In genomic region chr1:984476-984814, GRCh38 we compare ENCODE assay signal across 13 cellular contexts. TPM values are rescaled to one million over a fixed set of nuclear protein-coding genes. Genes with fewer than 3 reads are reported as not detected.
A peak's percentile ranks its signal among the peaks of the same experiment; 100 is the strongest.
DNase-seq lines count a peak whose midpoint lies in the region; ATAC-seq and TF ChIP-seq lines count a peak whose summit lies in the region.
"Had no signal": no experiment of that assay in that cellular context is flagged by ENCODE, and none has a peak within 500 bp of the region (broad histone marks: within the 10 kb centered on the region; RNA-seq: fewer than 3 reads in every experiment).

No MANE protein-coding gene starts in this region.

- no peaks in the 10 kb centered on the region for H3K27me3 ChIP-seq in PC-9 (ENCODE audit: insufficient read depth, low read depth)

- H3K27me3 Mint-ChIP-seq in activated CD8-positive, alpha-beta T cell treated with anti-CD3 and anti-CD28 coated beads for 36 hours: peaks cover 30% of the 10 kb centered on the region
- H3K27me3 Mint-ChIP-seq in activated CD8-positive, alpha-beta T cell treated with anti-CD3 and anti-CD28 coated beads, Interleukin-2, amount 10 ng/mL, durations not matched to agents 7 days and 5 days (ENCODE audit: low read depth): peaks cover 27% of the 10 kb centered on the region

- no peak overlapping the region for H3K4me3 Mint-ChIP-seq in activated CD8-positive, alpha-beta T cell treated with anti-CD3 and anti-CD28 coated beads for 36 hours
- no peak overlapping the region for H3K4me3 Mint-ChIP-seq in activated CD8-positive, alpha-beta T cell treated with anti-CD3 and anti-CD28 coated beads, Interleukin-2, amount 10 ng/mL, durations not matched to agents 7 days and 5 days
- H3K4me3 Mint-ChIP-seq: endodermal cell, naive B cell had no signal

- no peaks in the 10 kb centered on the region for H3K9me3 Mint-ChIP-seq in activated CD8-positive, alpha-beta T cell treated with anti-CD3 and anti-CD28 coated beads for 36 hours
- H3K9me3 Mint-ChIP-seq in activated CD8-positive, alpha-beta T cell treated with anti-CD3 and anti-CD28 coated beads, Interleukin-2, amount 10 ng/mL, durations not matched to agents 7 days and 5 days (ENCODE audit: insufficient read depth): no peaks in the 10 kb centered on the region

- peaks cover 7% of the 10 kb centered on the region; the same call in 1 of the 2 replicates for H3F3A ChIP-seq in PC-9 (ENCODE audit: insufficient read depth, low read depth)

- intact Hi-C loops in activated CD8-positive, alpha-beta T cell treated with anti-CD3 and anti-CD28 coated beads for 36 hours (cut with micrococcal nuclease): no loop called here
- intact Hi-C loops in PC-9 (cut with micrococcal nuclease; ENCODE audit: unreplicated experiment): loop anchor here (1.0 to 10.0 kb wide), 3 partner anchors 79 to 308 kb away; partner anchors contain the start of genes B3GALT6 and SDF4

- no peaks in the 10 kb centered on the region for H3K4me1 Mint-ChIP-seq in activated CD8-positive, alpha-beta T cell treated with anti-CD3 and anti-CD28 coated beads for 36 hours (ENCODE audit: low read depth)
- H3K4me1 Mint-ChIP-seq in activated CD8-positive, alpha-beta T cell treated with anti-CD3 and anti-CD28 coated beads, Interleukin-2, amount 10 ng/mL, durations not matched to agents 7 days and 5 days (ENCODE audit: low read depth): no peaks in the 10 kb centered on the region
- H3K4me1 Mint-ChIP-seq: endodermal cell, naive B cell had no signal

- H3K9me2 ChIP-seq in PC-9 (ENCODE audit: insufficient read depth): no peaks in the 10 kb centered on the region

- H3K4me2 ChIP-seq in PC-9: peak overlapping the region; percentile 60

- no peak overlapping the region for H3K4me3 ChIP-seq in PC-9
- peak overlapping the region; percentile 34 for H3K4me3 ChIP-seq in fibroblast of villous mesenchyme (ENCODE audit: low read depth, low read length)
- H3K4me3 ChIP-seq in skeletal muscle cell (ENCODE audit: low read depth, low read length): peak overlapping the region; percentile 23
- H3K4me3 ChIP-seq: SK-N-MC had no signal

- POLR2A ChIA-PET in activated CD8-positive, alpha-beta T cell treated with anti-CD3 and anti-CD28 coated beads for 36 hours (lab: Charles Lee): interaction anchor here (1.5 kb wide), 1 partner anchor 13 kb away, joined by 3 read pairs; no protein-coding TSS in a partner anchor
- POLR2A ChIA-PET in activated CD8-positive, alpha-beta T cell treated with anti-CD3 and anti-CD28 coated beads, Interleukin-2, amount 10 ng/mL, durations not matched to agents 7 days and 5 days (lab: Charles Lee): no interaction called here
- POLR2A ChIA-PET in PC-9 (lab: Charles Lee; ENCODE audit: unreplicated experiment): interaction anchor here (0.6 to 0.7 kb wide), 2 partner anchors 17 to 280 kb away, joined by 3 to 8 read pairs; no protein-coding TSS in a partner anchor

- no TSS peak for BruUV-seq in PC-9 (replicated peaks; lab: Mats Ljungman, UMichigan)

- H3K36me3 ChIP-seq in PC-9 (ENCODE audit: low read depth): no peaks in the 10 kb centered on the region

- no peaks in the 10 kb centered on the region for H4K20me1 ChIP-seq in PC-9 (ENCODE audit: insufficient read depth)

- DNase-seq in activated CD8-positive, alpha-beta T cell treated with anti-CD3 and anti-CD28 coated beads for 36 hours: no peak
- DNase-seq in activated CD8-positive, alpha-beta T cell treated with anti-CD3 and anti-CD28 coated beads, Interleukin-2, amount 10 ng/mL, durations not matched to agents 7 days and 5 days: no peak
- DNase-seq in PC-9: no peak
- DNase-seq in fibroblast of villous mesenchyme (ENCODE audit: low read depth): no peak
- DNase-seq in skeletal muscle cell (ENCODE audit: low read depth): no peak
- DNase-seq in superior temporal gyrus (ENCODE audit: extremely low spot score): no peak
- DNase-seq: NCI-H2029 treated with DMSO at 0.1 percent for 48 hours had no signal

- no peaks in the 10 kb centered on the region for H3K79me2 ChIP-seq in PC-9 (ENCODE audit: low read depth)

- no peaks in the 10 kb centered on the region for H3K4me1 ChIP-seq in PC-9 (replicated peaks; ENCODE audit: insufficient read depth)

- H3K27ac Mint-ChIP-seq in activated CD8-positive, alpha-beta T cell treated with anti-CD3 and anti-CD28 coated beads for 36 hours: no peak overlapping the region
- H3K27ac Mint-ChIP-seq in activated CD8-positive, alpha-beta T cell treated with anti-CD3 and anti-CD28 coated beads, Interleukin-2, amount 10 ng/mL, durations not matched to agents 7 days and 5 days: no peak overlapping the region
- H3K27ac Mint-ChIP-seq: endodermal cell had no signal

- H3K9me3 ChIP-seq in PC-9 (ENCODE audit: insufficient read depth, low read depth): no peaks in the 10 kb centered on the region

- peak; percentile 77 for TF ChIP-seq CTCF in activated CD8-positive, alpha-beta T cell treated with anti-CD3 and anti-CD28 coated beads for 36 hours (IDR thresholded peaks at IDR 0.05)
- TF ChIP-seq CTCF in PC-9 (conservative IDR thresholded peaks at IDR 0.05) (no peak), fibroblast of villous mesenchyme (IDR thresholded peaks at IDR 0.05; ENCODE audit: insufficient read depth, low read depth, low read length) (no peak)

- no peaks in the 10 kb centered on the region for H3K36me3 Mint-ChIP-seq in activated CD8-positive, alpha-beta T cell treated with anti-CD3 and anti-CD28 coated beads for 36 hours (ENCODE audit: low read depth)
- H3K36me3 Mint-ChIP-seq in activated CD8-positive, alpha-beta T cell treated with anti-CD3 and anti-CD28 coated beads, Interleukin-2, amount 10 ng/mL, durations not matched to agents 7 days and 5 days (ENCODE audit: low read depth): no peaks in the 10 kb centered on the region

- no peak for ATAC-seq in activated CD8-positive, alpha-beta T cell treated with anti-CD3 and anti-CD28 coated beads for 36 hours
- no peak for ATAC-seq in activated CD8-positive, alpha-beta T cell treated with anti-CD3 and anti-CD28 coated beads, Interleukin-2, amount 10 ng/mL, durations not matched to agents 7 days and 5 days
- no peak for ATAC-seq in HG02642 (IDR thresholded peaks at IDR 0.05; ENCODE audit: poor library complexity, unreplicated experiment)
- ATAC-seq in HG03439 (IDR thresholded peaks at IDR 0.05; ENCODE audit: unreplicated experiment): no peak

- no peak overlapping the region for H3K27ac ChIP-seq in PC-9
- H3K27ac ChIP-seq: SK-N-MC had no signal

- CTCF ChIA-PET in activated CD8-positive, alpha-beta T cell treated with anti-CD3 and anti-CD28 coated beads for 36 hours (lab: Charles Lee): interaction anchor here (0.6 to 4.6 kb wide), 26 partner anchors 9 to 457 kb away, joined by 3 to 37 read pairs (median 4); partner anchors contain the start of genes C1orf159, HES4 and PLEKHN1
- CTCF ChIA-PET in activated CD8-positive, alpha-beta T cell treated with anti-CD3 and anti-CD28 coated beads, Interleukin-2, amount 10 ng/mL, durations not matched to agents 7 days and 5 days (lab: Charles Lee): interaction anchor here (0.5 to 4.1 kb wide), 20 partner anchors 9 to 266 kb away, joined by 3 to 37 read pairs (median 4); partner anchors contain the start of genes HES4, ISG15 and PLEKHN1
- CTCF ChIA-PET in PC-9 (lab: Charles Lee): interaction anchor here (1.1 kb wide), 1 partner anchor 23 kb away, joined by 8 read pairs; no protein-coding TSS in a partner anchor

- no peak overlapping the region for H2AFZ ChIP-seq in PC-9

RNA-seq across cellular contexts. Expression of gene PERM1, which starts 2.6 kb away (rescaled TPM):
- not detected for total RNA-seq in activated CD8-positive, alpha-beta T cell treated with anti-CD3 and anti-CD28 coated beads for 36 hours
- not detected for total RNA-seq in activated CD8-positive, alpha-beta T cell treated with anti-CD3 and anti-CD28 coated beads, Interleukin-2, amount 10 ng/mL, durations not matched to agents 7 days and 5 days
- total RNA-seq in PC-9 (2021) (0.60 and 0.81 TPM in 2 replicates), fibroblast of villous mesenchyme (under 0.01 and 0.43 TPM in 2 replicates)
- total RNA-seq: A172, endodermal cell had no signal

RNA-seq across cellular contexts. Expression of gene HES4, which starts 15.5 kb away (rescaled TPM):
- total RNA-seq in activated CD8-positive, alpha-beta T cell treated with anti-CD3 and anti-CD28 coated beads for 36 hours: 1 to 10 TPM; 5.7 to 9.0 TPM
- under 1 TPM; 0.45 to 0.50 TPM for total RNA-seq in activated CD8-positive, alpha-beta T cell treated with anti-CD3 and anti-CD28 coated beads, Interleukin-2, amount 10 ng/mL, durations not matched to agents 7 days and 5 days
- total RNA-seq in PC-9 (2021) (19.2 and 41.8 TPM in 2 replicates), fibroblast of villous mesenchyme (2.2 and 8.1 TPM in 2 replicates)

RNA-seq across cellular contexts. Expression of gene PLEKHN1, which starts 18.2 kb away (rescaled TPM):
- 1 to 10 TPM; 1.0 to 1.3 TPM for total RNA-seq in activated CD8-positive, alpha-beta T cell treated with anti-CD3 and anti-CD28 coated beads for 36 hours
- total RNA-seq in activated CD8-positive, alpha-beta T cell treated with anti-CD3 and anti-CD28 coated beads, Interleukin-2, amount 10 ng/mL, durations not matched to agents 7 days and 5 days: 1 to 10 TPM; 1.7 to 2.2 TPM
- total RNA-seq in PC-9 (2021): 9.1 and 11.9 TPM in 2 replicates
- 1.7 and 1.9 TPM in 2 replicates for total RNA-seq in fibroblast of villous mesenchyme

RNA-seq across cellular contexts. Expression of gene KLHL17, which starts 24.1 kb away (rescaled TPM):
- 10 to 100 TPM; 27.8 to 31.2 TPM for total RNA-seq in activated CD8-positive, alpha-beta T cell treated with anti-CD3 and anti-CD28 coated beads for 36 hours
- 10 to 100 TPM; 24.4 to 27.7 TPM for total RNA-seq in activated CD8-positive, alpha-beta T cell treated with anti-CD3 and anti-CD28 coated beads, Interleukin-2, amount 10 ng/mL, durations not matched to agents 7 days and 5 days
- total RNA-seq in PC-9 (2021) (16.8 and 22.7 TPM in 2 replicates), fibroblast of villous mesenchyme (6.0 and 9.3 TPM in 2 replicates)

RNA-seq across cellular contexts. Expression of gene NOC2L, which starts 25.4 kb away (rescaled TPM):
- 100 to 1,000 TPM; 138 to 139 TPM for total RNA-seq in activated CD8-positive, alpha-beta T cell treated with anti-CD3 and anti-CD28 coated beads for 36 hours
- 10 to 100 TPM; 61.7 to 68.7 TPM for total RNA-seq in activated CD8-positive, alpha-beta T cell treated with anti-CD3 and anti-CD28 coated beads, Interleukin-2, amount 10 ng/mL, durations not matched to agents 7 days and 5 days
- total RNA-seq in PC-9 (2021) (86.4 and 100 TPM in 2 replicates), fibroblast of villous mesenchyme (66.7 and 76.9 TPM in 2 replicates)
